In the genomic region with DNA sequence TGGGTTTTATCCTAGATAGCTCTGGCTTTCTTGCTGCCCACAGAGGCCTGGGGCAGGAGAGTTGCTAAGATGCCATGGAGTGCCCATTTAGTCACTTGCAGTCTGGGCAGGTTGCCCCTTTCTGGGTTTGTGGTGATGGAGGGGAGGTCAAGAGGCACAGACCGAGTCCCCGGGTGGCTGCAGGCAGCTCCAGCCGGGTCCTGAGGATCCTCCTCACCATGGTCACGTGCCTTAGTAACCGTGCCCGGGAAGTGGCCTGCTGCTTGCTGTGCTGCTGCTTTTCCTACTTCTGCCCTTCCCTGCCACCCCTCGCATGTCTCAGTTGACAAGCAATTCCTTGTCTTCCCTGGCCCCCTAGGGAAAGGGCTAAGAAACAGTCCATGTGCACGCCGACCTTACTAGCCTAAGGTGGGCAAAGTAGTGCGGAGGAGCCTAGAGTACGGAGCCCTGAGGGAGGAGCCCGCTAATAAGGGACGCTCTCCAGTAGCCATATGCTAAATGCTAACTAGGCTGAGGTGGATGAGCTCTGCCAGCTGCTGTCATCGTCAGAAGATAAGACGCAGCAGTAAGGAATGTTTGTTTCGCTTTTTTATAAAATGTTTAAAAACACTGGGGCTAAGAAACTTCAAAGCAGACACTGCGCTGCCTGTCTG, we compare ENCODE assay signal across 10 cellular contexts. TPM values are rescaled to one million over a fixed set of nuclear protein-coding genes. Genes with fewer than 3 reads are reported as not detected.
DNase-seq lines count a peak whose midpoint lies in the region; ATAC-seq lines count a peak whose summit lies in the region.
"Had no signal": no experiment of that assay in that cellular context is flagged by ENCODE, and none has a peak within 500 bp of the region (broad histone marks: within the 10 kb centered on the region; RNA-seq: fewer than 3 reads in every experiment).

No MANE protein-coding gene starts in this region.

- H3K79me2 ChIP-seq in Karpas-422 (ENCODE audit: low read length) = no peaks in the 10 kb centered on the region

- no peak overlapping the region for H3K27ac ChIP-seq in Karpas-422 (ENCODE audit: low read length)
- H3K27ac ChIP-seq: HL-60 had no signal

- H4K20me1 ChIP-seq in Karpas-422 (ENCODE audit: insufficient read depth, low read depth, low read length) = no peaks in the 10 kb centered on the region

- H3K27me3 ChIP-seq in Karpas-422 (ENCODE audit: low read length) = no peaks in the 10 kb centered on the region

- no peaks in the 10 kb centered on the region for H3K9me3 Mint-ChIP-seq in activated CD4-positive, alpha-beta memory T cell treated with anti-CD3 and anti-CD28 coated beads for 36 hours
- H3K9me3 Mint-ChIP-seq: activated B cell treated with CpG ODN at 0.5 μM for 24 hours had no signal

- H3K9me3 ChIP-seq in ES-I3 (ENCODE audit: control insufficient read depth, insufficient read depth, low read length) (no peaks in the 10 kb centered on the region), Karpas-422 (ENCODE audit: low read length) (no peaks in the 10 kb centered on the region)

- H2AFZ ChIP-seq in Karpas-422 (ENCODE audit: low read length) = no peak overlapping the region

- no peaks in the 10 kb centered on the region for H3K9me2 ChIP-seq in Karpas-422 (replicated peaks; ENCODE audit: insufficient read depth, low read length)

- peak overlapping the region; percentile 20 for H3K4me3 Mint-ChIP-seq in activated CD4-positive, alpha-beta memory T cell treated with anti-CD3 and anti-CD28 coated beads for 36 hours
- H3K4me3 Mint-ChIP-seq: activated B cell treated with CpG ODN at 0.5 μM for 24 hours had no signal

- ATAC-seq in left cardiac atrium (peak; percentile 70 to 75), GM18867 (IDR thresholded peaks at IDR 0.05; ENCODE audit: unreplicated experiment) (no peak)

- no peak overlapping the region for H3K27ac Mint-ChIP-seq in activated CD4-positive, alpha-beta memory T cell treated with anti-CD3 and anti-CD28 coated beads for 36 hours
- H3K27ac Mint-ChIP-seq: activated B cell treated with CpG ODN at 0.5 μM for 24 hours had no signal

- H3K4me1 ChIP-seq in ES-I3 (ENCODE audit: insufficient read depth, low read length) = peaks cover 21% of the 10 kb centered on the region
- peaks cover 9% of the 10 kb centered on the region for H3K4me1 ChIP-seq in Karpas-422 (ENCODE audit: low read length)

- POLR2A ChIA-PET in activated CD4-positive, alpha-beta memory T cell treated with anti-CD3 and anti-CD28 coated beads for 36 hours (lab: Charles Lee) = no interaction called here

- CTCF ChIA-PET in activated CD4-positive, alpha-beta memory T cell treated with anti-CD3 and anti-CD28 coated beads for 36 hours (lab: Charles Lee) = interaction anchor here (0.9 to 6.9 kb wide), 5 partner anchors 29 to 206 kb away, joined by 3 to 57 read pairs (median 3); no protein-coding TSS in a partner anchor

- H3K4me1 Mint-ChIP-seq in activated CD4-positive, alpha-beta memory T cell treated with anti-CD3 and anti-CD28 coated beads for 36 hours (ENCODE audit: low read depth) = peaks cover 11% of the 10 kb centered on the region

- H3K9ac ChIP-seq in ES-I3 (ENCODE audit: low read depth, low read length) (peak overlapping the region; percentile 52), Karpas-422 (ENCODE audit: low read length) (no peak overlapping the region)

- peaks cover 13% of the 10 kb centered on the region for H3K27me3 Mint-ChIP-seq in activated CD4-positive, alpha-beta memory T cell treated with anti-CD3 and anti-CD28 coated beads for 36 hours

- no peak for DNase-seq in activated CD4-positive, alpha-beta memory T cell treated with anti-CD3 and anti-CD28 coated beads for 36 hours
- DNase-seq in left cardiac atrium = peak; percentile 69
- DNase-seq in posterior vena cava (ENCODE audit: low spot score) = peak; percentile 83
- no peak for DNase-seq in Kasumi-1 (lab: John Stamatoyannopoulos, UW)
- DNase-seq in SIG-M5 treated with dmso at 0.1 percent for 504 hours (lab: John Stamatoyannopoulos, UW; ENCODE audit: unreplicated experiment) = no peak
- DNase-seq in Karpas-422 = no peak
- DNase-seq: activated B cell treated with CpG ODN at 0.5 μM for 24 hours had no signal

- no peaks in the 10 kb centered on the region for H3K36me3 ChIP-seq in ES-I3 (ENCODE audit: insufficient read depth, low read length)
- no peaks in the 10 kb centered on the region for H3K36me3 ChIP-seq in Karpas-422 (ENCODE audit: insufficient read depth, low read length)

- no peaks in the 10 kb centered on the region for H3K36me3 Mint-ChIP-seq in activated CD4-positive, alpha-beta memory T cell treated with anti-CD3 and anti-CD28 coated beads for 36 hours

- no peak overlapping the region for H3K4me3 ChIP-seq in Karpas-422 (ENCODE audit: low read length)

- intact Hi-C loops in activated CD4-positive, alpha-beta memory T cell treated with anti-CD3 and anti-CD28 coated beads for 36 hours (cut with micrococcal nuclease) = loop anchor here (5.0 kb wide), 2 partner anchors 106 to 239 kb away; a partner anchor contains a TSS
- intact Hi-C loops in left cardiac atrium (cut with DNase I) (loop anchor here in 1 of 2 donors (5.0 to 10.0 kb wide), 2 partner anchors 201 to 644 kb away; a partner anchor contains a TSS), posterior vena cava (cut with DNase I) (no loop called here)

- H3K4me2 ChIP-seq in Karpas-422 (ENCODE audit: low read depth, low read length, poor library complexity, severe bottlenecking) = no peak overlapping the region

RNA-seq across cellular contexts. Expression of a gene that starts 34.9 kb away (rescaled TPM):
- total RNA-seq in activated CD4-positive, alpha-beta memory T cell treated with anti-CD3 and anti-CD28 coated beads for 36 hours = not detected
- total RNA-seq in left cardiac atrium = not detected
- not detected for total RNA-seq in posterior vena cava
- not detected in 2 replicates for total RNA-seq in Karpas-422 (2014; rRNA removed; shearing (Covaris generic); ENCODE audit: low replicate concordance)
- total RNA-seq: activated B cell treated with CpG ODN at 0.5 μM for 24 hours had no signal

RNA-seq across cellular contexts. Expression of a gene that starts 43.3 kb away (rescaled TPM):
- total RNA-seq in activated CD4-positive, alpha-beta memory T cell treated with anti-CD3 and anti-CD28 coated beads for 36 hours = not detected
- total RNA-seq in left cardiac atrium (not detected), posterior vena cava (not detected)
- not detected in 2 replicates for total RNA-seq in Karpas-422 (2014; rRNA removed; shearing (Covaris generic); ENCODE audit: low replicate concordance)
- total RNA-seq: activated B cell treated with CpG ODN at 0.5 μM for 24 hours had no signal

Comparison
In these comparisons a context has a peak if more than half of its experiments do, and no peak if none do; other contexts are left out.
1. DNase-seq: peak in left cardiac atrium (single experiment) and posterior vena cava (single experiment); none in activated CD4-positive, alpha-beta memory T cell treated with anti-CD3 and anti-CD28 coated beads for 36 hours (single experiment), Kasumi-1 (0 of 2), SIG-M5 treated with dmso at 0.1 percent for 504 hours (single experiment) and Karpas-422 (single experiment).